In the genomic region with DNA sequence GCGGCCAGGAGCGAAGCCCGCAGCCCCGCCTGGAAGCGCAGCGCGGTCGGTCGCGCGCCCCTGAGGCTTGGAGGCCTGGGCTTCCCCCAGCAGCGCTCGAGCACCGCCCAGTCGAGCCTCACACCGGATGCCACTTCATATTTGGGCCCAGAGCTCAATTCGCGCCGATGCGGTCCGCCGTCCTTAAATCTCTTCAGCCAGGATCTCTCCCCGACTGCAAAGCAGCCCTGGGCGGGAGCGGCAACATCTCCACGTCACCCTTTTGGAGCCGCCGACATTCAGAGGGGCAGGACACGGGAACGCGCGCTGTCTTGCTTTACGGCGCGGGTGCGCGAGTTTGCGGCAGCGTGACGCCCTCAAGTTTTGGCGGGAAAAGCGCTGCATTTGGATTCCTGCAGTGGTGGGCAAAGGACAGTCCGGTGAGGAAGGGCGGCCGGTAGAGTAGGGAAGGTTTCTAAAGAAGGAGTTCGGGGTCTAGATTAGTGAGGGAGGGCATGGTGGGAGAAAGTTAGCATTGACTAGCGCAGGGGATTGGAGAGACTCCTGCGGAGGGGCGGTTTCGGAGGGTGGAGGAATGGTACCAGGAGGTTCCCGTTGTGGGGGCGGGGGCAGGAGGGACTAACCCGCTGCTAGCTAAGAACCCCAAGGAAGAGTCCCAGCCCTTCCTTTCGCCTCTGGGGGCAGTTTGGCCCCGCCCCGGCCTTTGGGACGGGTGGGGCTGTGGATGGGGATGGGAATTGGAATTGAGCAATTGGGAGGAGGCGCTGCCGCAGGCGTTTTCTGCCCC, we compare ENCODE assay signal across 1 cellular context.
TF ChIP-seq lines count a peak whose summit lies in the region.

No MANE protein-coding gene starts in this region.

TF ChIP-seq in GM12878, 131 proteins besides CTCF, POLR2A, EP300 and RAD21 (continued from another document and continues in another):
- TF ChIP-seq KAT2A (conservative IDR thresholded peaks at IDR 0.05; ENCODE audit: control insufficient read depth, low read depth, low read length) (no peak), NR2C1 (IDR thresholded peaks at IDR 0.05) (no peak), SMAD1 (IDR thresholded peaks at IDR 0.05; ENCODE audit: low read depth, partially characterized antibody) (no peak), BMI1 (IDR thresholded peaks at IDR 0.05; ENCODE audit: borderline replicate concordance) (peak; percentile 22; the same call in 1 of the 2 replicates), RFX5 (IDR thresholded peaks at IDR 0.05; ENCODE audit: low read depth, low read length) (no peak), KLF5 (IDR thresholded peaks at IDR 0.05; ENCODE audit: partially characterized antibody) (peak; percentile 62), POLR2AphosphoS5 (IDR thresholded peaks at IDR 0.05; ENCODE audit: low read length) (no peak; the same call in 1 of the 2 replicates), WRNIP1 (IDR thresholded peaks at IDR 0.05; ENCODE audit: borderline replicate concordance, low read depth, low read length) (no peak), HDAC6 (IDR thresholded peaks at IDR 0.05; ENCODE audit: unreplicated experiment) (peak; percentile 80), RUNX3 (IDR thresholded peaks at IDR 0.05; ENCODE audit: low read length) (peak; percentile 73), NFYA (IDR thresholded peaks at IDR 0.05; ENCODE audit: borderline replicate concordance, low read depth, low read length) (no peak), FOXM1 (IDR thresholded peaks at IDR 0.05; ENCODE audit: low read depth, low read length) (peak; percentile 51; the same call in 1 of the 2 replicates), CREB1 (IDR thresholded peaks at IDR 0.05; ENCODE audit: low read depth) (peak; percentile 92), MYB (IDR thresholded peaks at IDR 0.05; ENCODE audit: borderline replicate concordance, low read depth, low read length) (no peak; the same call in 1 of the 2 replicates), IKZF1 (conservative IDR thresholded peaks at IDR 0.05) (peak; percentile 67), BHLHE40 (IDR thresholded peaks at IDR 0.05; ENCODE audit: borderline replicate concordance in 1 of 2, low read depth in 2 of 2, low read length in 1 of 2) (peak in 1 of 2 experiments; percentile 49; a peak in 2 of 4 replicates), ZSCAN29 (IDR thresholded peaks at IDR 0.05) (no peak), HDAC2 (IDR thresholded peaks at IDR 0.05) (no peak), SMAD5 (IDR thresholded peaks at IDR 0.05; ENCODE audit: low read depth) (peak; percentile 75; the same call in 1 of the 2 replicates), PAX5 (IDR thresholded peaks at IDR 0.05; ENCODE audit: borderline replicate concordance, low read depth, low read length) (peak; percentile 68; the same call in 1 of the 2 replicates), NFIC (IDR thresholded peaks at IDR 0.05; ENCODE audit: low read depth, low read length) (no peak; the same call in 1 of the 2 replicates), YY1 (IDR thresholded peaks at IDR 0.05; ENCODE audit: low read depth, low read length) (peak; percentile 83), TARDBP (IDR thresholded peaks at IDR 0.05; ENCODE audit: borderline replicate concordance) (0 out of 2 replicates have a peak, but pooled peaks have one; percentile 30), FOXK2 (IDR thresholded peaks at IDR 0.05) (no peak), RAD51 (IDR thresholded peaks at IDR 0.05) (no peak), ATF7 (IDR thresholded peaks at IDR 0.05; ENCODE audit: low read depth) (peak; percentile 59), LARP7 (IDR thresholded peaks at IDR 0.05) (0 out of 2 replicates have a peak, but pooled peaks have one; percentile 63), SIN3A (IDR thresholded peaks at IDR 0.05; ENCODE audit: low read depth, low read length) (peak; percentile 79), SPI1 (IDR thresholded peaks at IDR 0.05; ENCODE audit: borderline replicate concordance, insufficient read depth, low read depth, low read length) (no peak)
- TF ChIP-seq, protein P1, sequence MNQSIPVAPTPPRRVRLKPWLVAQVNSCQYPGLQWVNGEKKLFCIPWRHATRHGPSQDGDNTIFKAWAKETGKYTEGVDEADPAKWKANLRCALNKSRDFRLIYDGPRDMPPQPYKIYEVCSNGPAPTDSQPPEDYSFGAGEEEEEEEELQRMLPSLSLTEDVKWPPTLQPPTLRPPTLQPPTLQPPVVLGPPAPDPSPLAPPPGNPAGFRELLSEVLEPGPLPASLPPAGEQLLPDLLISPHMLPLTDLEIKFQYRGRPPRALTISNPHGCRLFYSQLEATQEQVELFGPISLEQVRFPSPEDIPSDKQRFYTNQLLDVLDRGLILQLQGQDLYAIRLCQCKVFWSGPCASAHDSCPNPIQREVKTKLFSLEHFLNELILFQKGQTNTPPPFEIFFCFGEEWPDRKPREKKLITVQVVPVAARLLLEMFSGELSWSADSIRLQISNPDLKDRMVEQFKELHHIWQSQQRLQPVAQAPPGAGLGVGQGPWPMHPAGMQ (IDR thresholded peaks at IDR 0.05; ENCODE audit: borderline replicate concordance), result no peak
- TF ChIP-seq, protein P2, sequence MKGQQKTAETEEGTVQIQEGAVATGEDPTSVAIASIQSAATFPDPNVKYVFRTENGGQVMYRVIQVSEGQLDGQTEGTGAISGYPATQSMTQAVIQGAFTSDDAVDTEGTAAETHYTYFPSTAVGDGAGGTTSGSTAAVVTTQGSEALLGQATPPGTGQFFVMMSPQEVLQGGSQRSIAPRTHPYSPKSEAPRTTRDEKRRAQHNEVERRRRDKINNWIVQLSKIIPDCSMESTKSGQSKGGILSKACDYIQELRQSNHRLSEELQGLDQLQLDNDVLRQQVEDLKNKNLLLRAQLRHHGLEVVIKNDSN (IDR thresholded peaks at IDR 0.05; ENCODE audit: borderline replicate concordance, extremely low read length, insufficient read depth, low read depth, low read length), result no peak
- TF ChIP-seq, protein P3, sequence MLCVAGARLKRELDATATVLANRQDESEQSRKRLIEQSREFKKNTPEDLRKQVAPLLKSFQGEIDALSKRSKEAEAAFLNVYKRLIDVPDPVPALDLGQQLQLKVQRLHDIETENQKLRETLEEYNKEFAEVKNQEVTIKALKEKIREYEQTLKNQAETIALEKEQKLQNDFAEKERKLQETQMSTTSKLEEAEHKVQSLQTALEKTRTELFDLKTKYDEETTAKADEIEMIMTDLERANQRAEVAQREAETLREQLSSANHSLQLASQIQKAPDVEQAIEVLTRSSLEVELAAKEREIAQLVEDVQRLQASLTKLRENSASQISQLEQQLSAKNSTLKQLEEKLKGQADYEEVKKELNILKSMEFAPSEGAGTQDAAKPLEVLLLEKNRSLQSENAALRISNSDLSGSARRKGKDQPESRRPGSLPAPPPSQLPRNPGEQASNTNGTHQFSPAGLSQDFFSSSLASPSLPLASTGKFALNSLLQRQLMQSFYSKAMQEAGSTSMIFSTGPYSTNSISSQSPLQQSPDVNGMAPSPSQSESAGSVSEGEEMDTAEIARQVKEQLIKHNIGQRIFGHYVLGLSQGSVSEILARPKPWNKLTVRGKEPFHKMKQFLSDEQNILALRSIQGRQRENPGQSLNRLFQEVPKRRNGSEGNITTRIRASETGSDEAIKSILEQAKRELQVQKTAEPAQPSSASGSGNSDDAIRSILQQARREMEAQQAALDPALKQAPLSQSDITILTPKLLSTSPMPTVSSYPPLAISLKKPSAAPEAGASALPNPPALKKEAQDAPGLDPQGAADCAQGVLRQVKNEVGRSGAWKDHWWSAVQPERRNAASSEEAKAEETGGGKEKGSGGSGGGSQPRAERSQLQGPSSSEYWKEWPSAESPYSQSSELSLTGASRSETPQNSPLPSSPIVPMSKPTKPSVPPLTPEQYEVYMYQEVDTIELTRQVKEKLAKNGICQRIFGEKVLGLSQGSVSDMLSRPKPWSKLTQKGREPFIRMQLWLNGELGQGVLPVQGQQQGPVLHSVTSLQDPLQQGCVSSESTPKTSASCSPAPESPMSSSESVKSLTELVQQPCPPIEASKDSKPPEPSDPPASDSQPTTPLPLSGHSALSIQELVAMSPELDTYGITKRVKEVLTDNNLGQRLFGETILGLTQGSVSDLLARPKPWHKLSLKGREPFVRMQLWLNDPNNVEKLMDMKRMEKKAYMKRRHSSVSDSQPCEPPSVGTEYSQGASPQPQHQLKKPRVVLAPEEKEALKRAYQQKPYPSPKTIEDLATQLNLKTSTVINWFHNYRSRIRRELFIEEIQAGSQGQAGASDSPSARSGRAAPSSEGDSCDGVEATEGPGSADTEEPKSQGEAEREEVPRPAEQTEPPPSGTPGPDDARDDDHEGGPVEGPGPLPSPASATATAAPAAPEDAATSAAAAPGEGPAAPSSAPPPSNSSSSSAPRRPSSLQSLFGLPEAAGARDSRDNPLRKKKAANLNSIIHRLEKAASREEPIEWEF (IDR thresholded peaks at IDR 0.05; ENCODE audit: insufficient replicate concordance, low read depth, low read length), result no peak
- TF ChIP-seq, protein P4, sequence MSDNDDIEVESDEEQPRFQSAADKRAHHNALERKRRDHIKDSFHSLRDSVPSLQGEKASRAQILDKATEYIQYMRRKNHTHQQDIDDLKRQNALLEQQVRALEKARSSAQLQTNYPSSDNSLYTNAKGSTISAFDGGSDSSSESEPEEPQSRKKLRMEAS (IDR thresholded peaks at IDR 0.05; ENCODE audit: low read depth, low read length), result no peak; the same call in none of the 2 replicates
- TF ChIP-seq, protein P5, sequence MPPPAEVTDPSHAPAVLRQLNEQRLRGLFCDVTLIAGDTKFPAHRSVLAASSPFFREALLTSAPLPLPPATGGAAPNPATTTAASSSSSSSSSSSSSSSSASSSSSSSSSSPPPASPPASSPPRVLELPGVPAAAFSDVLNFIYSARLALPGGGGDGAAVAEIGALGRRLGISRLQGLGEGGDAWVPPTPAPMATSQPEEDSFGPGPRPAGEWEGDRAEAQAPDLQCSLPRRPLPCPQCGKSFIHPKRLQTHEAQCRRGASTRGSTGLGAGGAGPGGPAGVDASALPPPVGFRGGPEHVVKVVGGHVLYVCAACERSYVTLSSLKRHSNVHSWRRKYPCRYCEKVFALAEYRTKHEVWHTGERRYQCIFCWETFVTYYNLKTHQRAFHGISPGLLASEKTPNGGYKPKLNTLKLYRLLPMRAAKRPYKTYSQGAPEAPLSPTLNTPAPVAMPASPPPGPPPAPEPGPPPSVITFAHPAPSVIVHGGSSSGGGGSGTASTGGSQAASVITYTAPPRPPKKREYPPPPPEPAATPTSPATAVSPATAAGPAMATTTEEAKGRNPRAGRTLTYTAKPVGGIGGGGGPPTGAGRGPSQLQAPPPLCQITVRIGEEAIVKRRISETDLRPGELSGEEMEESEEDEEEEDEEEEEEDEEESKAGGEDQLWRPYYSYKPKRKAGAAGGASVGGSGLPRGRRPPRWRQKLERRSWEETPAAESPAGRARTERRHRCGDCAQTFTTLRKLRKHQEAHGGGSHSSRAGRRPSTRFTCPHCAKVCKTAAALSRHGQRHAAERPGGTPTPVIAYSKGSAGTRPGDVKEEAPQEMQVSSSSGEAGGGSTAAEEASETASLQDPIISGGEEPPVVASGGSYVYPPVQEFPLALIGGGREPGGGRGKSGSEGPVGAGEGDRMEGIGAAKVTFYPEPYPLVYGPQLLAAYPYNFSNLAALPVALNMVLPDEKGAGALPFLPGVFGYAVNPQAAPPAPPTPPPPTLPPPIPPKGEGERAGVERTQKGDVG (CRISPR knock-in tag; IDR thresholded peaks at IDR 0.05), result no peak
- TF ChIP-seq, protein P6, sequence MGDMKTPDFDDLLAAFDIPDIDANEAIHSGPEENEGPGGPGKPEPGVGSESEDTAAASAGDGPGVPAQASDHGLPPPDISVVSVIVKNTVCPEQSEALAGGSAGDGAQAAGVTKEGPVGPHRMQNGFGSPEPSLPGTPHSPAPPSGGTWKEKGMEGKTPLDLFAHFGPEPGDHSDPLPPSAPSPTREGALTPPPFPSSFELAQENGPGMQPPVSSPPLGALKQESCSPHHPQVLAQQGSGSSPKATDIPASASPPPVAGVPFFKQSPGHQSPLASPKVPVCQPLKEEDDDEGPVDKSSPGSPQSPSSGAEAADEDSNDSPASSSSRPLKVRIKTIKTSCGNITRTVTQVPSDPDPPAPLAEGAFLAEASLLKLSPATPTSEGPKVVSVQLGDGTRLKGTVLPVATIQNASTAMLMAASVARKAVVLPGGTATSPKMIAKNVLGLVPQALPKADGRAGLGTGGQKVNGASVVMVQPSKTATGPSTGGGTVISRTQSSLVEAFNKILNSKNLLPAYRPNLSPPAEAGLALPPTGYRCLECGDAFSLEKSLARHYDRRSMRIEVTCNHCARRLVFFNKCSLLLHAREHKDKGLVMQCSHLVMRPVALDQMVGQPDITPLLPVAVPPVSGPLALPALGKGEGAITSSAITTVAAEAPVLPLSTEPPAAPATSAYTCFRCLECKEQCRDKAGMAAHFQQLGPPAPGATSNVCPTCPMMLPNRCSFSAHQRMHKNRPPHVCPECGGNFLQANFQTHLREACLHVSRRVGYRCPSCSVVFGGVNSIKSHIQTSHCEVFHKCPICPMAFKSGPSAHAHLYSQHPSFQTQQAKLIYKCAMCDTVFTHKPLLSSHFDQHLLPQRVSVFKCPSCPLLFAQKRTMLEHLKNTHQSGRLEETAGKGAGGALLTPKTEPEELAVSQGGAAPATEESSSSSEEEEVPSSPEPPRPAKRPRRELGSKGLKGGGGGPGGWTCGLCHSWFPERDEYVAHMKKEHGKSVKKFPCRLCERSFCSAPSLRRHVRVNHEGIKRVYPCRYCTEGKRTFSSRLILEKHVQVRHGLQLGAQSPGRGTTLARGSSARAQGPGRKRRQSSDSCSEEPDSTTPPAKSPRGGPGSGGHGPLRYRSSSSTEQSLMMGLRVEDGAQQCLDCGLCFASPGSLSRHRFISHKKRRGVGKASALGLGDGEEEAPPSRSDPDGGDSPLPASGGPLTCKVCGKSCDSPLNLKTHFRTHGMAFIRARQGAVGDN (IDR thresholded peaks at IDR 0.05), result peak; percentile 9; the same call in 1 of the 2 replicates
- TF ChIP-seq, protein P7, sequence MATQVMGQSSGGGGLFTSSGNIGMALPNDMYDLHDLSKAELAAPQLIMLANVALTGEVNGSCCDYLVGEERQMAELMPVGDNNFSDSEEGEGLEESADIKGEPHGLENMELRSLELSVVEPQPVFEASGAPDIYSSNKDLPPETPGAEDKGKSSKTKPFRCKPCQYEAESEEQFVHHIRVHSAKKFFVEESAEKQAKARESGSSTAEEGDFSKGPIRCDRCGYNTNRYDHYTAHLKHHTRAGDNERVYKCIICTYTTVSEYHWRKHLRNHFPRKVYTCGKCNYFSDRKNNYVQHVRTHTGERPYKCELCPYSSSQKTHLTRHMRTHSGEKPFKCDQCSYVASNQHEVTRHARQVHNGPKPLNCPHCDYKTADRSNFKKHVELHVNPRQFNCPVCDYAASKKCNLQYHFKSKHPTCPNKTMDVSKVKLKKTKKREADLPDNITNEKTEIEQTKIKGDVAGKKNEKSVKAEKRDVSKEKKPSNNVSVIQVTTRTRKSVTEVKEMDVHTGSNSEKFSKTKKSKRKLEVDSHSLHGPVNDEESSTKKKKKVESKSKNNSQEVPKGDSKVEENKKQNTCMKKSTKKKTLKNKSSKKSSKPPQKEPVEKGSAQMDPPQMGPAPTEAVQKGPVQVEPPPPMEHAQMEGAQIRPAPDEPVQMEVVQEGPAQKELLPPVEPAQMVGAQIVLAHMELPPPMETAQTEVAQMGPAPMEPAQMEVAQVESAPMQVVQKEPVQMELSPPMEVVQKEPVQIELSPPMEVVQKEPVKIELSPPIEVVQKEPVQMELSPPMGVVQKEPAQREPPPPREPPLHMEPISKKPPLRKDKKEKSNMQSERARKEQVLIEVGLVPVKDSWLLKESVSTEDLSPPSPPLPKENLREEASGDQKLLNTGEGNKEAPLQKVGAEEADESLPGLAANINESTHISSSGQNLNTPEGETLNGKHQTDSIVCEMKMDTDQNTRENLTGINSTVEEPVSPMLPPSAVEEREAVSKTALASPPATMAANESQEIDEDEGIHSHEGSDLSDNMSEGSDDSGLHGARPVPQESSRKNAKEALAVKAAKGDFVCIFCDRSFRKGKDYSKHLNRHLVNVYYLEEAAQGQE (IDR thresholded peaks at IDR 0.05; ENCODE audit: low read depth, low read length), result no peak
